ENCODE assay signal across 9 cellular contexts in genomic region chr11:130431337-130431773, GRCh38. TPM values are rescaled to one million over a fixed set of nuclear protein-coding genes. Genes with fewer than 3 reads are reported as not detected.
DNase-seq lines count a peak whose midpoint lies in the region; FAIRE-seq lines count a peak whose summit lies in the region.
"Had no signal": no experiment of that assay in that cellular context is flagged by ENCODE, and none has a peak within 500 bp of the region (broad histone marks: within the 10 kb centered on the region; RNA-seq: fewer than 3 reads in every experiment).

No MANE protein-coding gene starts in this region.

- H2AK5ac ChIP-seq in trophoblast cell (ENCODE audit: low read length), result no peak overlapping the region

- H3K4me2 ChIP-seq in trophoblast cell (ENCODE audit: low read length), result no peak overlapping the region

- peaks cover 0 to 8% of the 10 kb centered on the region in 2 experiments for H3K4me1 ChIP-seq in trophoblast cell (ENCODE audit: control insufficient read depth in 1 of 2, insufficient read depth in 2 of 2, low read length in 2 of 2)

- H4K91ac ChIP-seq in trophoblast cell (ENCODE audit: low read depth, low read length), result no peak overlapping the region

- no peak overlapping the region for H3K23ac ChIP-seq in trophoblast cell (ENCODE audit: low read length)

- no peak overlapping the region for H3K14ac ChIP-seq in trophoblast cell (ENCODE audit: low read length)

- H2AFZ ChIP-seq in trophoblast cell (ENCODE audit: insufficient read depth, low read length, poor library complexity), result no peak overlapping the region

- H2BK120ac ChIP-seq in trophoblast cell (ENCODE audit: insufficient read depth, low read length, poor library complexity), result no peak overlapping the region

- H4K12ac ChIP-seq in trophoblast cell (ENCODE audit: low read depth, low read length), result no peak overlapping the region

- no peak overlapping the region for H3K18ac ChIP-seq in trophoblast cell (ENCODE audit: low read length)

- no peaks in the 10 kb centered on the region for H3K79me2 ChIP-seq in trophoblast cell (ENCODE audit: control insufficient read depth, insufficient read depth, low read length, poor library complexity)

- H3K27ac ChIP-seq in trophoblast cell (ENCODE audit: low read depth, low read length), result no peak overlapping the region

- FAIRE-seq in urothelium cell line (lab: Jason Lieb, UNC), result no peak

- no peak overlapping the region for H3K4ac ChIP-seq in trophoblast cell (ENCODE audit: low read depth, low read length)

- DNase-seq in CD1c-positive myeloid dendritic cell (ENCODE audit: extremely low spot score) (peak; percentile 72), GM19238 (ENCODE audit: insufficient read length, low spot score) (peak; percentile 68), HPDE6-E6E7 (ENCODE audit: extremely low spot score) (peak; percentile 39), SHP77 (lab: John Stamatoyannopoulos, UW) (peak; percentile 46 to 50), globus pallidus (ENCODE audit: low spot score) (peak; percentile 66), trophoblast cell (peak; percentile 75 to 93), urothelium cell line (ENCODE audit: low spot score) (peak; percentile 50)
- peak; percentile 86 for DNase-seq in activated effector memory CD4-positive, alpha-beta T cell treated with anti-CD3 and anti-CD28 coated beads, Interleukin-2, amount 50 U/mL, for 16 hours

- H3K9ac ChIP-seq in trophoblast cell (ENCODE audit: low read length), result no peak overlapping the region

- no peak overlapping the region for H2BK5ac ChIP-seq in trophoblast cell (ENCODE audit: low read depth, low read length, poor library complexity)

- H3K4me3 ChIP-seq in trophoblast cell (ENCODE audit: low read depth, low read length), result no peak overlapping the region

- peaks cover 3% of the 10 kb centered on the region for H3K9me3 ChIP-seq in trophoblast cell (ENCODE audit: insufficient read depth, low read depth, low read length)

- peaks cover 39% of the 10 kb centered on the region for H3K27me3 ChIP-seq in trophoblast cell (ENCODE audit: insufficient read depth, low read length)

- no peaks in the 10 kb centered on the region for H3K79me1 ChIP-seq in trophoblast cell (ENCODE audit: low read length)

- H4K8ac ChIP-seq in trophoblast cell (ENCODE audit: low read depth, low read length), result no peak overlapping the region

- no CpG with 5 or more reads among the region's 10 CpGs for WGBS in trophoblast cell (ENCODE audit: extremely low coverage, insufficient coverage, insufficient read length)

- no peaks in the 10 kb centered on the region for H3K36me3 ChIP-seq in trophoblast cell (ENCODE audit: control insufficient read depth in 1 of 2, insufficient read depth in 2 of 2, low read length in 2 of 2)

- H2BK12ac ChIP-seq in trophoblast cell (ENCODE audit: low read length), result no peak overlapping the region

RNA-seq across cellular contexts. Expression of gene ADAMTS8, which starts 2.9 kb away (rescaled TPM):
- not detected in 2 replicates for polyA plus RNA-seq in trophoblast cell (2013)
- polyA plus RNA-seq: IgD-negative memory B cell had no signal

RNA-seq across cellular contexts. Expression of gene ADAMTS15, which starts 17.1 kb away (rescaled TPM):
- 0.15 and 0.18 TPM in 2 replicates for polyA plus RNA-seq in trophoblast cell (2013)
- polyA plus RNA-seq: IgD-negative memory B cell had no signal
